Comparison of ENCODE assay signal across 19 cellular contexts in the genomic region with DNA sequence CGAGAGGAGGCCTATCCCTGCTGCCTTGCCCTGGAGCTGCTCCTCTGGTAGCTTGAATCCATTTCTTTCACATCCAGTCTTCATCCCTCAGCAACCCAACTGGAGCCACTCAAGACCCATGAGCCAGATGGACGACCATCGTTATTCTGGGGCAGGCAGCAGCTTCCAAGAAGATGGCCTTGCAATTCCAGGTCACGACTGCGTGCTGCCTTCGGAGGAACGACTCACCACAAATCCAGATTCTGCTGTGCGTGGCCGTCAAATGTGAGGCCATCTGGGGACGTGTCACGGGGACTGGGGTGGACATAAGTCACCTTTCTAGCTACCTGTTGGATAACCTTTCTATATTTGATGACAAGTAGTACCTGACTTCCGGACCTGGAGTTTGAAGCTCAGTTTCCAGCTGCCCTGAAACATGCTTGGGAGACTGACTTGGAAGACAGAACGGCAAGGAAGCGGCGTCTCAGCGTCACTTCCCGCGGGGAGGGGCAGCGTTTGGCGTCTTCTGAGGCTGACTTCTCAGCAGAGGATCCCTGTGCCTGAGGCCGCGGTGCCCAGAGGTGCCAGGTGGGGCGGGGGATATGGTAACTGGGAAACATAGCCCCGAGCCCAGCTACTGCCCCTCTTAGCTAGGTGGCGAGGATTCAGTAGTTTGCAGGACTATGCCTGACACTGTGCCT. TPM values are rescaled to one million over a fixed set of nuclear protein-coding genes. Genes with fewer than 3 reads are reported as not detected.
DNase-seq lines count a peak whose midpoint lies in the region; FAIRE-seq and TF ChIP-seq lines count a peak whose summit lies in the region.
"Had no signal": no experiment of that assay in that cellular context is flagged by ENCODE, and none has a peak within 500 bp of the region (broad histone marks: within the 10 kb centered on the region; RNA-seq: fewer than 3 reads in every experiment).

No MANE protein-coding gene starts in this region.

- H2BK12ac ChIP-seq in H1 (ENCODE audit: low read depth, low read length) (no peak overlapping the region), neuronal stem cell (ENCODE audit: low read length) (peak overlapping the region; percentile 22)

- H2BK120ac ChIP-seq in H1 (replicated peaks; ENCODE audit: low read depth, low read length) = no peak overlapping the region
- H2BK120ac ChIP-seq in neuronal stem cell (ENCODE audit: low read depth, low read length) = no peak overlapping the region

- H3K9me3 ChIP-seq in H1 (ENCODE audit: insufficient read depth in 2 of 2, low read depth in 1 of 2, low read length in 1 of 2) = peaks cover 0 to 8% of the 10 kb centered on the region in 2 experiments; a peak in 1 of 4 replicates
- H3K9me3 ChIP-seq in neuronal stem cell (replicated peaks in 1 of 2; ENCODE audit: control insufficient read depth in 2 of 2, insufficient read depth in 1 of 2, low read depth in 1 of 2, low read length in 2 of 2) = no peaks in the 10 kb centered on the region
- no peaks in the 10 kb centered on the region for H3K9me3 ChIP-seq in CD8-positive, alpha-beta memory T cell (ENCODE audit: low read length)

- no peaks in the 10 kb centered on the region for H3K79me2 ChIP-seq in H1 (ENCODE audit: control insufficient read depth in 1 of 2, insufficient read depth in 2 of 2, low read length in 2 of 2)

- no peak for TF ChIP-seq EP300 in H1 (IDR thresholded peaks at IDR 0.05; ENCODE audit: borderline replicate concordance in 1 of 2, low read depth in 2 of 2, low read length in 2 of 2)

- H2BK15ac ChIP-seq in H1 (ENCODE audit: low read length) (no peak overlapping the region), neuronal stem cell (ENCODE audit: low read length) (no peak overlapping the region)

- H3K9ac ChIP-seq in H1 (replicated peaks in 1 of 4; ENCODE audit: extremely low read depth in 1 of 4, low read depth in 3 of 4, low read length in 3 of 4) (no peak overlapping the region), neuronal stem cell (ENCODE audit: low read depth, low read length, poor library complexity) (no peak overlapping the region)
- H3K9ac ChIP-seq: BLaER1 had no signal

- H3K23ac ChIP-seq in H1 (ENCODE audit: insufficient read length) (no peak overlapping the region), neuronal stem cell (ENCODE audit: low read depth, low read length, poor library complexity) (peak overlapping the region; percentile 39)

- H4K91ac ChIP-seq in H1 (replicated peaks; ENCODE audit: insufficient read length, low read length) = no peak overlapping the region
- no peak overlapping the region for H4K91ac ChIP-seq in neuronal stem cell (ENCODE audit: low read depth, low read length, poor library complexity)

- H3K4me3 ChIP-seq in H1 (ENCODE audit: extremely low read depth in 1 of 4, insufficient read depth in 2 of 4, low read depth in 3 of 4, low read length in 4 of 4) (no peak overlapping the region), neuronal stem cell (ENCODE audit: low read length in 2 of 2) (no peak overlapping the region)
- no peak overlapping the region for H3K4me3 ChIP-seq in CD8-positive, alpha-beta memory T cell (ENCODE audit: low read length)
- H3K4me3 ChIP-seq: BLaER1, GM12878 had no signal

- H2BK5ac ChIP-seq in H1 (ENCODE audit: low read depth, low read length) (no peak overlapping the region), neuronal stem cell (ENCODE audit: low read length) (no peak overlapping the region)

- no peaks in the 10 kb centered on the region for H4K20me1 ChIP-seq in H1 (replicated peaks in 1 of 2; ENCODE audit: control insufficient read depth in 1 of 2, insufficient read depth in 2 of 2, low read length in 2 of 2)
- H4K20me1 ChIP-seq: BLaER1 had no signal

- H2AFZ ChIP-seq in H1 (ENCODE audit: low read length) (peak overlapping the region; percentile 99; the same call in 1 of the 2 replicates), neuronal stem cell (ENCODE audit: low read length) (no peak overlapping the region)

- CTCF ChIA-PET in H1 (lab: Charles Lee; ENCODE audit: partially characterized antibody) = interaction anchor here (0.6 to 2.0 kb wide), 6 partner anchors 8 to 96 kb away, joined by 3 to 5 read pairs (median 4); no protein-coding TSS in a partner anchor
- CTCF ChIA-PET in CD8-positive, alpha-beta memory T cell (lab: Charles Lee) = no interaction called here

- no peak overlapping the region for H4K8ac ChIP-seq in H1 (ENCODE audit: extremely low read depth, insufficient read depth, low read length)
- H4K8ac ChIP-seq in neuronal stem cell (ENCODE audit: low read depth, low read length) = no peak overlapping the region

- H3K36me3 Mint-ChIP-seq in CD8-positive, alpha-beta memory T cell = peaks cover 0 to 16% (median 0%) of the 10 kb centered on the region in 3 donors
- H3K36me3 Mint-ChIP-seq: CD14-positive monocyte had no signal

- no peak overlapping the region for H3K27ac ChIP-seq in H1 (ENCODE audit: low read depth, low read length)
- no peak overlapping the region for H3K27ac ChIP-seq in neuronal stem cell (replicated peaks; ENCODE audit: low read length)
- H3K27ac ChIP-seq in CD8-positive, alpha-beta memory T cell (ENCODE audit: low read depth, low read length) = no peak overlapping the region
- H3K27ac ChIP-seq: BLaER1 had no signal

- DNase-seq in activated effector memory CD4-positive, alpha-beta T cell treated with anti-CD3 and anti-CD28 coated beads, Interleukin-2, amount 50 U/mL, for 16 hours = peak; percentile 60
- DNase-seq in activated effector memory CD4-positive, alpha-beta T cell treated with Interleukin-2 at 50 U/mL for 16 hours = no peak
- DNase-seq in H1 (ENCODE audit: low read depth in 1 of 2, low spot score in 2 of 2) (no peak), neuronal stem cell (ENCODE audit: low spot score) (no peak), NCI-H510A treated with DMSO at 0.1 percent for 48 hours (lab: John Stamatoyannopoulos, UW) (no peak), GM10266 (ENCODE audit: extremely low spot score) (no peak)
- no peak for DNase-seq in CD8-positive, alpha-beta memory T cell
- DNase-seq: 8988T; Calu3; CD4-positive, alpha-beta memory T cell; DMS79 treated with DMSO at 0.1 percent for 48 hours; GF-D8; HFFc6 had no signal

- H3K9me3 Mint-ChIP-seq in CD8-positive, alpha-beta memory T cell = peaks cover 9 to 28% (median 23%) of the 10 kb centered on the region in 5 donors

- no peaks in the 10 kb centered on the region for H3K4me1 Mint-ChIP-seq in CD8-positive, alpha-beta memory T cell
- H3K4me1 Mint-ChIP-seq: CD14-positive monocyte; CD4-positive, alpha-beta memory T cell had no signal

- H3K23me2 ChIP-seq in H1 (ENCODE audit: low read depth, low read length) = no peaks in the 10 kb centered on the region; the same call in 1 of the 2 replicates

- TF ChIP-seq CTCF in H1 (IDR thresholded peaks at IDR 0.05; ENCODE audit: control extremely low read depth in 1 of 3, insufficient read depth in 1 of 3, low read depth in 1 of 3, low read length in 3 of 3) (no peak), GM10266 (IDR thresholded peaks at IDR 0.05; ENCODE audit: control insufficient read depth, insufficient read depth, low read depth, missing control alignments) (no peak)

- no peaks in the 10 kb centered on the region for H3K79me1 ChIP-seq in H1 (ENCODE audit: low read depth, low read length)
- no peaks in the 10 kb centered on the region for H3K79me1 ChIP-seq in neuronal stem cell (ENCODE audit: low read depth, low read length)

- H4K5ac ChIP-seq in H1 (ENCODE audit: insufficient read length, low read depth, low read length) = no peak overlapping the region

- H3K18ac ChIP-seq in H1 (ENCODE audit: extremely low read depth, low read length) (no peak overlapping the region), neuronal stem cell (ENCODE audit: low read length) (no peak overlapping the region)

- H2AK5ac ChIP-seq in H1 (ENCODE audit: low read depth, low read length) = no peak overlapping the region
- H2AK5ac ChIP-seq in neuronal stem cell (ENCODE audit: low read depth, low read length) = no peak overlapping the region

- H3K56ac ChIP-seq in H1 (replicated peaks; ENCODE audit: insufficient read length, low read depth, low read length) = no peak overlapping the region

- no peak overlapping the region for H3K27ac Mint-ChIP-seq in CD8-positive, alpha-beta memory T cell
- H3K27ac Mint-ChIP-seq: CD14-positive monocyte; CD4-positive, alpha-beta memory T cell; HFFc6 had no signal

- peaks cover 30 to 56% of the 10 kb centered on the region in 2 donors for H3K27me3 Mint-ChIP-seq in CD8-positive, alpha-beta memory T cell

- H3K36me3 ChIP-seq in H1 (ENCODE audit: control insufficient read depth in 2 of 4, insufficient read depth in 4 of 4, low read length in 3 of 4) = no peaks in the 10 kb centered on the region
- H3K36me3 ChIP-seq in neuronal stem cell (replicated peaks in 1 of 2; ENCODE audit: control insufficient read depth in 2 of 2, insufficient read depth in 2 of 2, low read length in 2 of 2) = no peaks in the 10 kb centered on the region
- H3K36me3 ChIP-seq in CD8-positive, alpha-beta memory T cell (ENCODE audit: insufficient read depth, low read length) = no peaks in the 10 kb centered on the region
- H3K36me3 ChIP-seq: BLaER1 had no signal

- no peak overlapping the region for H3K14ac ChIP-seq in H1 (ENCODE audit: insufficient read length)
- H3K14ac ChIP-seq in neuronal stem cell (ENCODE audit: low read length) = no peak overlapping the region

- WGBS in H1 (ENCODE audit: extremely low coverage in 1 of 2, insufficient coverage in 1 of 2, insufficient read length in 1 of 2, insufficient replicate concordance in 2 of 2, low coverage in 1 of 2, low lambda C conversion rate in 2 of 2, missing lambda C conversion rate in 1 of 2), 2 experiments = 93% methylated on average over 25 of the region's 25 CpGs; no CpG with 5 or more reads in 1 of the 2 experiments
- WGBS in neuronal stem cell (ENCODE audit: extremely low coverage in 2 of 2, insufficient read length in 2 of 2, insufficient replicate concordance in 1 of 2), 2 donors = no CpG with 5 or more reads among the region's 25 CpGs

- H3K4me1 ChIP-seq in H1 (replicated peaks in 1 of 4; ENCODE audit: control insufficient read depth in 3 of 4, insufficient read depth in 4 of 4, low read length in 3 of 4) (no peaks in the 10 kb centered on the region; a peak in 1 of 7 replicates), neuronal stem cell (ENCODE audit: control insufficient read depth in 2 of 2, insufficient read depth in 1 of 2, low read depth in 1 of 2, low read length in 2 of 2) (no peaks in the 10 kb centered on the region)
- no peaks in the 10 kb centered on the region for H3K4me1 ChIP-seq in CD8-positive, alpha-beta memory T cell (ENCODE audit: insufficient read depth, low read length)
- H3K4me1 ChIP-seq: BLaER1 had no signal

- no peak for TF ChIP-seq RAD21 in H1 (IDR thresholded peaks at IDR 0.05 in 1 of 2, conservative IDR thresholded peaks at IDR 0.05 in 1 of 2; ENCODE audit: low read depth in 2 of 2, low read length in 2 of 2)

- TF ChIP-seq POLR2A in H1 (IDR thresholded peaks at IDR 0.05; ENCODE audit: control extremely low read depth in 1 of 2, low read depth in 2 of 2, low read length in 2 of 2) = no peak

- POLR2A ChIA-PET in H1 (lab: Charles Lee; ENCODE audit: partially characterized antibody) = interaction anchor here (1.3 to 1.5 kb wide), 2 partner anchors 10 to 88 kb away, joined by 3 to 4 read pairs; no protein-coding TSS in a partner anchor
- POLR2A ChIA-PET in CD8-positive, alpha-beta memory T cell (lab: Charles Lee) = no interaction called here

- H3K4ac ChIP-seq in H1 (replicated peaks; ENCODE audit: insufficient read length, low read depth, low read length) (no peak overlapping the region), neuronal stem cell (ENCODE audit: low read length) (no peak overlapping the region)

- FAIRE-seq in H1 (lab: Jason Lieb, UNC) = no peak
- FAIRE-seq: GM12878, H54 had no signal

- no peaks in the 10 kb centered on the region for H3K27me3 ChIP-seq in H1 (replicated peaks in 1 of 4; ENCODE audit: control insufficient read depth in 3 of 4, extremely low read depth in 1 of 4, insufficient read depth in 3 of 4, low read length in 3 of 4)
- H3K27me3 ChIP-seq in neuronal stem cell (ENCODE audit: control insufficient read depth in 3 of 3, insufficient read depth in 3 of 3, low read depth in 1 of 3, low read length in 3 of 3) = no peaks in the 10 kb centered on the region
- H3K27me3 ChIP-seq in CD8-positive, alpha-beta memory T cell (ENCODE audit: insufficient read depth, low read length, poor library complexity, severe bottlenecking) = no peaks in the 10 kb centered on the region
- H3K27me3 ChIP-seq: BLaER1 had no signal

- H3K4me2 ChIP-seq in H1 (ENCODE audit: insufficient read depth in 1 of 2, low read depth in 2 of 2, low read length in 2 of 2) (no peak overlapping the region), neuronal stem cell (ENCODE audit: insufficient read depth, low read length, poor library complexity, severe bottlenecking) (no peak overlapping the region)
- H3K4me2 ChIP-seq: BLaER1 had no signal

- no peak overlapping the region for H2BK20ac ChIP-seq in H1 (ENCODE audit: low read length)

- no peak overlapping the region for H3K4me3 Mint-ChIP-seq in CD8-positive, alpha-beta memory T cell
- H3K4me3 Mint-ChIP-seq: CD4-positive, alpha-beta memory T cell; HFFc6 had no signal

RNA-seq across cellular contexts. Expression of gene TMEM271, which starts 11.7 kb away (rescaled TPM):
- 0.35 TPM in 1 of 2 replicates, not detected in the other for total RNA-seq in H1 (2021; fragmentation: NEBNext Ultra II Directional; extraction: Animal tissue kit (Norgen Biotek cat#: 25700))
- polyA plus RNA-seq in H1 (2011; rRNA removed) = 0.08 and 0.14 TPM in 2 replicates
- polyA plus RNA-seq in H1 (2011; cell fraction: cytosol; rRNA removed) = 0.06 TPM
- 0.14 TPM for polyA plus RNA-seq in H1 (2011; cell fraction: nucleus; rRNA removed)
- 0.16 TPM in 1 of 4 replicates, not detected in the others for polyA plus RNA-seq in H1 (2012, experiment 1 of 2)
- 0.07 TPM for polyA plus RNA-seq in H1 (2012, experiment 2 of 2)
- 0.08 TPM for polyA plus RNA-seq in H1 (2013, experiment 1 of 2)
- 0.13 TPM for polyA plus RNA-seq in H1 (2013, experiment 2 of 2)
- not detected in 2 replicates for polyA minus RNA-seq in H1 (2011; rRNA and poly(A)+ RNA removed)
- polyA minus RNA-seq in H1 (2011; cell fraction: cytosol; rRNA and poly(A)+ RNA removed) = not detected
- polyA minus RNA-seq in H1 (2011; cell fraction: nucleus; rRNA and poly(A)+ RNA removed) = not detected
- polyA plus RNA-seq in neuronal stem cell (2013, experiment 1 of 2) = not detected
- polyA plus RNA-seq in neuronal stem cell (2013, experiment 2 of 2) = not detected
- not detected for total RNA-seq in CD8-positive, alpha-beta memory T cell
- polyA plus RNA-seq in CD8-positive, alpha-beta memory T cell = not detected
- total RNA-seq: Calu3; CD4-positive, alpha-beta memory T cell; GM12878; HFFc6; HT-29 had no signal
- polyA plus RNA-seq: AG04450; CD14-positive monocyte; CD4-positive, alpha-beta memory T cell; GM12878 had no signal

RNA-seq across cellular contexts. Expression of gene PDE6B, which starts 37.6 kb away (rescaled TPM):
- total RNA-seq in H1 (2021; fragmentation: NEBNext Ultra II Directional; extraction: Animal tissue kit (Norgen Biotek cat#: 25700)) = 4.1 and 4.5 TPM in 2 replicates
- 8.0 and 8.4 TPM in 2 replicates for polyA plus RNA-seq in H1 (2011; rRNA removed)
- polyA plus RNA-seq in H1 (2011; cell fraction: cytosol; rRNA removed) = 11.1 TPM
- 14.3 TPM for polyA plus RNA-seq in H1 (2011; cell fraction: nucleus; rRNA removed)
- polyA plus RNA-seq in H1 (2012, experiment 1 of 2) = 9.1 to 17.0 TPM (median 14.1 TPM) in 4 replicates
- 4.3 TPM for polyA plus RNA-seq in H1 (2012, experiment 2 of 2)
- polyA plus RNA-seq in H1 (2013, experiment 1 of 2) = 1.3 TPM
- polyA plus RNA-seq in H1 (2013, experiment 2 of 2) = 2.1 TPM
- 11.1 and 16.4 TPM in 2 replicates for polyA minus RNA-seq in H1 (2011; rRNA and poly(A)+ RNA removed)
- polyA minus RNA-seq in H1 (2011; cell fraction: cytosol; rRNA and poly(A)+ RNA removed) = 6.8 TPM
- polyA minus RNA-seq in H1 (2011; cell fraction: nucleus; rRNA and poly(A)+ RNA removed) = 9.4 TPM
- polyA plus RNA-seq in neuronal stem cell (2013, experiment 1 of 2) = 9.5 TPM
- polyA plus RNA-seq in neuronal stem cell (2013, experiment 2 of 2) = 9.3 TPM
- total RNA-seq in CD8-positive, alpha-beta memory T cell = 10 to 100 TPM in 1 of 2 experiments, 1 to 10 TPM in 1; 9.3 to 10.1 TPM
- polyA plus RNA-seq in CD8-positive, alpha-beta memory T cell = 21.5 TPM
- total RNA-seq: Calu3, HFFc6, HT-29 had no signal
